In the genomic region with DNA sequence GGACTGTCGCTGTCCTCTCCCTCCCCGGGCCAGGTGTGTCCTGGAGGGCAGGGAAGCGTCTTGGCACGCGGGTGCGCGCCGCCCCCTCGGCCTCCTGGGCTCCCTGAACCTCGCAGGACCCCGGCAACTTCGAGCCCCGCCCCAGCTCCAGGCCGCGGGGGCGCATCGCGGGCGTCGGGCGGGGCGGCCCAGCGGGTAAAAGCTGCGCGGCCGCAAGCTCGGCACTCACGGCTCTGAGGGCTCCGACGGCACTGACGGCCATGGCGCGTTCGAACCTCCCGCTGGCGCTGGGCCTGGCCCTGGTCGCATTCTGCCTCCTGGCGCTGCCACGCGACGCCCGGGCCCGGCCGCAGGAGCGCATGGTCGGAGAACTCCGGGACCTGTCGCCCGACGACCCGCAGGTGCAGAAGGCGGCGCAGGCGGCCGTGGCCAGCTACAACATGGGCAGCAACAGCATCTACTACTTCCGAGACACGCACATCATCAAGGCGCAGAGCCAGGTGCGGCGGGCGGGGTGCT, we compare ENCODE assay signal across 13 cellular contexts. TPM values are rescaled to one million over a fixed set of nuclear protein-coding genes. Genes with fewer than 3 reads are reported as not detected.
DNase-seq lines count a peak whose midpoint lies in the region; ATAC-seq and TF ChIP-seq lines count a peak whose summit lies in the region.
"Had no signal": no experiment of that assay in that cellular context is flagged by ENCODE, and none has a peak within 500 bp of the region (broad histone marks: within the 10 kb centered on the region; RNA-seq: fewer than 3 reads in every experiment).

A gene with protein sequence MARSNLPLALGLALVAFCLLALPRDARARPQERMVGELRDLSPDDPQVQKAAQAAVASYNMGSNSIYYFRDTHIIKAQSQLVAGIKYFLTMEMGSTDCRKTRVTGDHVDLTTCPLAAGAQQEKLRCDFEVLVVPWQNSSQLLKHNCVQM (plus strand): TSS at position 224 of the 519 bp plus-strand sequence. CDS start 37 bp downstream, at position 261.

- H3K9ac ChIP-seq in HUES64 (ENCODE audit: low read depth, low read length) (no peak within 1 kb of the TSS), trophoblast cell (ENCODE audit: low read length) (peak within 1 kb of the TSS; percentile 3)

- H2AFZ ChIP-seq in trophoblast cell (ENCODE audit: insufficient read depth, low read length, poor library complexity) = peak within 1 kb of the TSS; percentile 50

- peak within 1 kb of the TSS; percentile 92 for H2BK12ac ChIP-seq in trophoblast cell (ENCODE audit: low read length)

- H3K14ac ChIP-seq in trophoblast cell (ENCODE audit: low read length) = peak within 1 kb of the TSS; percentile 83

- peaks cover 3% of the 10 kb centered on the region for H3K79me2 ChIP-seq in trophoblast cell (ENCODE audit: control insufficient read depth, insufficient read depth, low read length, poor library complexity)

- peak within 1 kb of the TSS; percentile 85 for H2BK120ac ChIP-seq in trophoblast cell (ENCODE audit: insufficient read depth, low read length, poor library complexity)

- H3K4me3 ChIP-seq in HUES64 (ENCODE audit: low read length) (peak within 1 kb of the TSS; percentile 31; the same call in 1 of the 2 replicates), esophagus muscularis mucosa (peak within 1 kb of the TSS; percentile 30 to 55 (median 32)), trophoblast cell (ENCODE audit: low read depth, low read length) (peak within 1 kb of the TSS; percentile 31), prostate gland (no peak within 1 kb of the TSS)

- H3K18ac ChIP-seq in trophoblast cell (ENCODE audit: low read length) = peak within 1 kb of the TSS; percentile 78

- H3K9me3 ChIP-seq in HUES64 (ENCODE audit: insufficient read depth, low read depth, low read length) (no peaks in the 10 kb centered on the region), esophagus muscularis mucosa (no peaks in the 10 kb centered on the region), trophoblast cell (ENCODE audit: insufficient read depth, low read depth, low read length) (no peaks in the 10 kb centered on the region), prostate gland (no peaks in the 10 kb centered on the region)
- H3K9me3 ChIP-seq: testis had no signal

- peak within 1 kb of the TSS; percentile 24 for H2AK5ac ChIP-seq in trophoblast cell (ENCODE audit: low read length)

- no peak for ATAC-seq in HG02678 (IDR thresholded peaks at IDR 0.05; ENCODE audit: unreplicated experiment)

- TF ChIP-seq POLR2A in esophagus muscularis mucosa (IDR thresholded peaks at IDR 0.05; ENCODE audit: low read depth) (no peak), prostate gland (IDR thresholded peaks at IDR 0.05) (no peak)

- no peak within 1 kb of the TSS for H3K27ac ChIP-seq in HUES64 (ENCODE audit: low read depth, low read length)
- H3K27ac ChIP-seq in esophagus muscularis mucosa (replicated peaks in 1 of 4) = no peak within 1 kb of the TSS
- peak within 1 kb of the TSS; percentile 90 for H3K27ac ChIP-seq in trophoblast cell (ENCODE audit: low read depth, low read length)
- H3K27ac ChIP-seq in prostate gland = no peak within 1 kb of the TSS
- H3K27ac ChIP-seq: testis had no signal

- no peak for TF ChIP-seq EP300 in esophagus muscularis mucosa (IDR thresholded peaks at IDR 0.05)

- H3K36me3 ChIP-seq in HUES64 (ENCODE audit: insufficient read depth, low read length) (no peaks in the 10 kb centered on the region), esophagus muscularis mucosa (no peaks in the 10 kb centered on the region), trophoblast cell (ENCODE audit: control insufficient read depth in 1 of 2, insufficient read depth in 2 of 2, low read length in 2 of 2) (no peaks in the 10 kb centered on the region), prostate gland (no peaks in the 10 kb centered on the region)

- peaks cover 19% of the 10 kb centered on the region for H3K79me1 ChIP-seq in trophoblast cell (ENCODE audit: low read length)

- peak within 1 kb of the TSS; percentile 69 for H2BK5ac ChIP-seq in trophoblast cell (ENCODE audit: low read depth, low read length, poor library complexity)

- H3K27me3 ChIP-seq in HUES64 (ENCODE audit: insufficient read depth, low read length) (peaks cover 12% of the 10 kb centered on the region), esophagus muscularis mucosa (peaks cover 0 to 36% (median 22%) of the 10 kb centered on the region in 4 donors), trophoblast cell (ENCODE audit: insufficient read depth, low read length) (no peaks in the 10 kb centered on the region), prostate gland (replicated peaks; ENCODE audit: insufficient read depth) (peaks cover 2% of the 10 kb centered on the region)
- H3K27me3 ChIP-seq: testis had no signal

- TF ChIP-seq CTCF in esophagus muscularis mucosa (IDR thresholded peaks at IDR 0.05) = no peak
- TF ChIP-seq CTCF in prostate gland (IDR thresholded peaks at IDR 0.05) = no peak

- peak within 1 kb of the TSS; percentile 95 for H4K91ac ChIP-seq in trophoblast cell (ENCODE audit: low read depth, low read length)

- peak within 1 kb of the TSS; percentile 61 for H3K4ac ChIP-seq in trophoblast cell (ENCODE audit: low read depth, low read length)

- peak within 1 kb of the TSS; percentile 44 for H4K8ac ChIP-seq in trophoblast cell (ENCODE audit: low read depth, low read length)

- WGBS in HUES64 = 71% methylated on average over 61 of the region's 61 CpGs
- 9% methylated on average over 21 of the region's 61 CpGs for WGBS in esophagus muscularis mucosa
- no CpG with 5 or more reads among the region's 61 CpGs for WGBS in trophoblast cell (ENCODE audit: extremely low coverage, insufficient coverage, insufficient read length)
- WGBS in prostate gland = 11% methylated on average over 27 of the region's 61 CpGs

- peak within 1 kb of the TSS; percentile 53 for H3K4me2 ChIP-seq in trophoblast cell (ENCODE audit: low read length)

- DNase-seq in D341Med (ENCODE audit: low spot score) (peak; percentile 28), esophagus muscularis mucosa (ENCODE audit: extremely low spot score) (no peak), trophoblast cell (peak in 1 of 2 donors; percentile 35), prostate gland (ENCODE audit: low spot score) (no peak), hippocampal formation (lab: John Stamatoyannopoulos, UW) (no peak)
- DNase-seq in stimulated activated naive CD4-positive, alpha-beta T cell treated with Interleukin-2 at 50 U/mL for 16 hours (lab: John Stamatoyannopoulos, UW) = no peak
- DNase-seq: activated CD8-positive, alpha-beta memory T cell treated with anti-CD3 and anti-CD28 coated beads, Interleukin-2, amount 50 U/mL, for 4 hours; NCI-H82; stimulated activated CD4-positive, alpha-beta T cell treated with anti-CD3 and anti-CD28 coated beads, Interleukin-1b, Interleukin-23, amount 100 ng/mL, for 48 hours; testis had no signal

- peaks cover 6% of the 10 kb centered on the region; the same call in 1 of the 2 replicates for H3K4me1 ChIP-seq in HUES64 (ENCODE audit: insufficient read depth, low read length)
- peaks cover 10 to 14% (median 11%) of the 10 kb centered on the region in 4 donors for H3K4me1 ChIP-seq in esophagus muscularis mucosa
- peaks cover 45 to 50% of the 10 kb centered on the region in 2 experiments for H3K4me1 ChIP-seq in trophoblast cell (ENCODE audit: control insufficient read depth in 1 of 2, insufficient read depth in 2 of 2, low read length in 2 of 2)
- H3K4me1 ChIP-seq in prostate gland (replicated peaks) = no peaks in the 10 kb centered on the region

- intact Hi-C loops in esophagus muscularis mucosa (cut with DNase I) = no loop called here
- intact Hi-C loops in prostate gland (cut with DNase I) = no loop called here

- H4K12ac ChIP-seq in trophoblast cell (ENCODE audit: low read depth, low read length) = peak within 1 kb of the TSS; percentile 23

- H3K23ac ChIP-seq in trophoblast cell (ENCODE audit: low read length) = no peak within 1 kb of the TSS

RNA-seq across cellular contexts. Expression of the gene that starts here (rescaled TPM):
- polyA plus RNA-seq in HUES64 (2013, experiment 1 of 2) = not detected
- polyA plus RNA-seq in HUES64 (2013, experiment 2 of 2) = not detected
- total RNA-seq in esophagus muscularis mucosa = not detected
- polyA plus RNA-seq in trophoblast cell (2013) = 15.1 and 18.1 TPM in 2 replicates
- total RNA-seq in prostate gland = 1 to 10 TPM in 1 of 2 donors, under 1 TPM in 1; 0.36 to 6.5 TPM
- total RNA-seq: myocyte had no signal

Comparison
In these comparisons a context has a peak if more than half of its experiments do, and no peak if none do; other contexts are left out.
1. H3K4me3 ChIP-seq: peak in HUES64 (single experiment), esophagus muscularis mucosa (4 of 4) and trophoblast cell (single experiment); none in prostate gland (0 of 2).